8 cellular contexts compared by ENCODE assay signal in genomic region chr1:45499415-45499769, GRCh38. TPM values are rescaled to one million over a fixed set of nuclear protein-coding genes. Genes with fewer than 3 reads are reported as not detected.
DNase-seq lines count a peak whose midpoint lies in the region; ATAC-seq and TF ChIP-seq lines count a peak whose summit lies in the region.

No MANE protein-coding gene starts in this region.

- ATAC-seq in GM19043 (IDR thresholded peaks at IDR 0.05; ENCODE audit: low read depth, unreplicated experiment), result peak; percentile 2
- ATAC-seq in T-helper 17 cell, result no peak

- H3K27me3 Mint-ChIP-seq in T-helper 17 cell, result no peaks in the 10 kb centered on the region
- H3K27me3 Mint-ChIP-seq in glutamatergic neuron (ENCODE audit: unreplicated experiment), result peaks cover 10% of the 10 kb centered on the region

- H3K4me1 ChIP-seq in ACC112 (ENCODE audit: control insufficient read depth, insufficient read depth, low read length, unreplicated experiment) (peaks cover 16% of the 10 kb centered on the region), skeletal muscle tissue (ENCODE audit: control insufficient read depth in 3 of 3, insufficient read depth in 3 of 3, low read length in 3 of 3) (peaks cover 11 to 27% (median 15%) of the 10 kb centered on the region in 3 donors)

- no peaks in the 10 kb centered on the region for H3K36me3 Mint-ChIP-seq in T-helper 17 cell (ENCODE audit: low read depth)
- H3K36me3 Mint-ChIP-seq in glutamatergic neuron (ENCODE audit: unreplicated experiment), result peaks cover 10% of the 10 kb centered on the region

- DNase-seq in T-helper 17 cell, result no peak
- no peak for DNase-seq in glutamatergic neuron
- DNase-seq in cerebellum (ENCODE audit: low spot score), result no peak
- DNase-seq in medulla oblongata (ENCODE audit: extremely low spot score), result no peak
- no peak for DNase-seq in AG08395 (ENCODE audit: low spot score)

- H3K27me3 ChIP-seq in ACC112 (ENCODE audit: insufficient read depth, low read length) (no peaks in the 10 kb centered on the region), skeletal muscle tissue (ENCODE audit: control insufficient read depth in 3 of 3, insufficient read depth in 3 of 3, low read length in 3 of 3) (no peaks in the 10 kb centered on the region)

- H3K36me3 ChIP-seq in ACC112 (ENCODE audit: insufficient read depth, low read length), result no peaks in the 10 kb centered on the region
- no peaks in the 10 kb centered on the region for H3K36me3 ChIP-seq in skeletal muscle tissue (ENCODE audit: control insufficient read depth in 3 of 3, insufficient read depth in 3 of 3, low read length in 3 of 3)

- H3K4me1 Mint-ChIP-seq in T-helper 17 cell (peaks cover 29% of the 10 kb centered on the region), glutamatergic neuron (ENCODE audit: low read depth, unreplicated experiment) (peaks cover 23% of the 10 kb centered on the region)

- peak overlapping the region; percentile 97 for H3K4me3 Mint-ChIP-seq in T-helper 17 cell
- H3K4me3 Mint-ChIP-seq in glutamatergic neuron (ENCODE audit: unreplicated experiment), result peak overlapping the region; percentile 98

- H3K9me3 Mint-ChIP-seq in glutamatergic neuron (ENCODE audit: unreplicated experiment), result peaks cover 13% of the 10 kb centered on the region

- peaks cover 10% of the 10 kb centered on the region for H3K79me2 ChIP-seq in ACC112 (ENCODE audit: control insufficient read depth, insufficient read depth, low read length, unreplicated experiment)

- H3K9ac ChIP-seq in skeletal muscle tissue (ENCODE audit: low read depth in 1 of 3, low read length in 3 of 3), result peak overlapping the region; percentile 67 to 79 (median 73)

- H2AFZ ChIP-seq in ACC112 (ENCODE audit: low read length, unreplicated experiment), result peak overlapping the region; percentile 73

- H3K9me3 ChIP-seq in T-helper 17 cell (ENCODE audit: control insufficient read depth, low read length, poor library complexity, severe bottlenecking), result no peaks in the 10 kb centered on the region
- H3K9me3 ChIP-seq in skeletal muscle tissue (ENCODE audit: control insufficient read depth in 3 of 3, low read length in 3 of 3), result no peaks in the 10 kb centered on the region

- H3K27ac ChIP-seq in ACC112 (ENCODE audit: low read depth, low read length), result no peak overlapping the region
- H3K27ac ChIP-seq in skeletal muscle tissue (ENCODE audit: low read depth, low read length), result peak overlapping the region; percentile 5

- H3K4me3 ChIP-seq in ACC112 (ENCODE audit: low read depth, low read length), result peak overlapping the region; percentile 86
- H3K4me3 ChIP-seq in skeletal muscle tissue (ENCODE audit: low read length in 3 of 3), result peak overlapping the region; percentile 82 to 97 (median 83)

- H3K27ac Mint-ChIP-seq in T-helper 17 cell, result peak overlapping the region; percentile 91
- H3K27ac Mint-ChIP-seq in glutamatergic neuron (ENCODE audit: unreplicated experiment), result peak overlapping the region; percentile 83

- TF ChIP-seq CTCF in glutamatergic neuron (IDR thresholded peaks at IDR 0.05; ENCODE audit: partially characterized antibody, unreplicated experiment), result no peak

RNA-seq across cellular contexts. Expression of gene CCDC163, which starts 0.5 kb away (rescaled TPM):
- total RNA-seq in T-helper 17 cell, result under 1 TPM; 0.63 to 0.99 TPM
- 9.8 TPM for total RNA-seq in glutamatergic neuron (ENCODE audit: unreplicated experiment)
- not detected for total RNA-seq in skeletal muscle tissue
- 0.27 TPM for total RNA-seq in cerebellum

RNA-seq across cellular contexts. Expression of gene MMACHC, which starts 0.7 kb away (rescaled TPM):
- total RNA-seq in T-helper 17 cell, result 1 to 10 TPM in 1 of 2 donors, under 1 TPM in 1; 0.68 to 2.2 TPM
- total RNA-seq in glutamatergic neuron (ENCODE audit: unreplicated experiment), result 2.5 TPM
- total RNA-seq in skeletal muscle tissue, result 2.1 TPM
- 3.1 TPM for total RNA-seq in cerebellum

RNA-seq across cellular contexts. Expression of gene TESK2, which starts 8.4 kb away (rescaled TPM):
- total RNA-seq in T-helper 17 cell (1 to 10 TPM; 4.9 to 6.5 TPM), glutamatergic neuron (ENCODE audit: unreplicated experiment) (3.3 TPM), skeletal muscle tissue (2.6 TPM), cerebellum (0.64 TPM)

RNA-seq across cellular contexts. Expression of gene PRDX1, which starts 22.3 kb away (rescaled TPM):
- 10 to 100 TPM; 55.0 to 69.2 TPM for total RNA-seq in T-helper 17 cell
- total RNA-seq in glutamatergic neuron (ENCODE audit: unreplicated experiment), result 1,754 TPM
- total RNA-seq in skeletal muscle tissue, result 213 TPM
- 175 TPM for total RNA-seq in cerebellum

RNA-seq across cellular contexts. Expression of gene AKR1A1, which starts 51.2 kb away (rescaled TPM):
- total RNA-seq in T-helper 17 cell, result 10 to 100 TPM; 44.0 to 57.0 TPM
- 182 TPM for total RNA-seq in glutamatergic neuron (ENCODE audit: unreplicated experiment)
- total RNA-seq in skeletal muscle tissue, result 93.9 TPM
- total RNA-seq in cerebellum, result 47.0 TPM
